In the genomic region with DNA sequence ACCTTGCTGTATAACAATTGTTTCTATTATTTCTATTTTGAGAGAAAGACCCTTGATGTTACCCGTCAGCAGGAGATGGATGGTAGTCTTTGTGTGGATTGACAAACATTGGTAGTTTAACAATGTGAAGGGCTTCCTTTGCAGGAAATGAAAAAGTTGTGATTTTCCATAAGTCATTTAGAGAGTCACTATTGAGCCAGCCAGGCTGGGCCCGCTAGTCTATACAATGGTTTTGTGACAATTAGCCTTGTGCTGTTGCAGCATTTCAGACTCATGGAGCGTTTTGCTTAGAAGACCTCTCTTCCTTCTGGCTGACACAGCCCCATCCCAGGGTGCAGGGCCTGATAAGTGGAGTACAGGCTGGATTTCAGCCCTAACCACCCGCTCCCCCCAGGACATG, we compare ENCODE assay signal across 11 cellular contexts. TPM values are rescaled to one million over a fixed set of nuclear protein-coding genes. Genes with fewer than 3 reads are reported as not detected.
DNase-seq lines count a peak whose midpoint lies in the region; ATAC-seq and TF ChIP-seq lines count a peak whose summit lies in the region.
"Had no signal": no experiment of that assay in that cellular context is flagged by ENCODE, and none has a peak within 500 bp of the region (broad histone marks: within the 10 kb centered on the region; RNA-seq: fewer than 3 reads in every experiment).

No MANE protein-coding gene starts in this region.

- H3K4me1 ChIP-seq in cardiac muscle cell (ENCODE audit: low read depth) (peaks cover 32% of the 10 kb centered on the region), SJSA1 (replicated peaks) (peaks cover 63% of the 10 kb centered on the region), liver (ENCODE audit: control insufficient read depth in 4 of 4, insufficient read depth in 4 of 4, low read length in 3 of 4) (peaks cover 3 to 26% (median 18%) of the 10 kb centered on the region in 4 donors), tibial artery (peaks cover 0 to 68% (median 39%) of the 10 kb centered on the region in 4 donors)

- H3K27me3 ChIP-seq in cardiac muscle cell (no peaks in the 10 kb centered on the region), SJSA1 (replicated peaks) (no peaks in the 10 kb centered on the region), liver (ENCODE audit: control insufficient read depth in 4 of 4, insufficient read depth in 4 of 4, low read length in 3 of 4) (no peaks in the 10 kb centered on the region), tibial artery (no peaks in the 10 kb centered on the region)

- no peaks in the 10 kb centered on the region for H3K9me3 ChIP-seq in cardiac muscle cell (ENCODE audit: low read depth)
- H3K9me3 ChIP-seq in SJSA1 (replicated peaks), result no peaks in the 10 kb centered on the region
- H3K9me3 ChIP-seq in liver (ENCODE audit: control insufficient read depth in 4 of 4, low read length in 3 of 4), result no peaks in the 10 kb centered on the region
- no peaks in the 10 kb centered on the region for H3K9me3 ChIP-seq in tibial artery

- H3K36me3 ChIP-seq in cardiac muscle cell, result no peaks in the 10 kb centered on the region
- H3K36me3 ChIP-seq in SJSA1, result peaks cover 5% of the 10 kb centered on the region
- H3K36me3 ChIP-seq in liver (ENCODE audit: control insufficient read depth in 4 of 4, insufficient read depth in 3 of 4, low read depth in 1 of 4, low read length in 3 of 4), result peaks cover 0 to 4% (median 0%) of the 10 kb centered on the region in 4 donors
- H3K36me3 ChIP-seq in tibial artery, result no peaks in the 10 kb centered on the region

- TF ChIP-seq CTCF in cardiac muscle cell (IDR thresholded peaks at IDR 0.05; ENCODE audit: low read depth, low read length) (no peak), liver (IDR thresholded peaks at IDR 0.05; ENCODE audit: low read depth, low read length, missing input control) (no peak), tibial artery (IDR thresholded peaks at IDR 0.05) (no peak)

- intact Hi-C loops in left ventricle myocardium superior (cut with micrococcal nuclease), result no loop called here
- intact Hi-C loops in tibial artery (cut with DNase I; ENCODE audit: low total_unique reads), result no loop called here

- H3K9ac ChIP-seq in liver (ENCODE audit: low read depth in 1 of 2, low read length in 2 of 2), result peak overlapping the region in 1 of 2 donors; percentile 9

- no peak for ATAC-seq in left ventricle myocardium superior

- TF ChIP-seq RAD21 in liver (IDR thresholded peaks at IDR 0.05), result no peak

- H3K27ac ChIP-seq in cardiac muscle cell (peak overlapping the region; percentile 17), SJSA1 (peak overlapping the region; percentile 3; the same call in 1 of the 2 replicates), liver (ENCODE audit: low read depth in 1 of 2, low read length in 2 of 2) (peak overlapping the region; percentile 55 to 68), tibial artery (peak overlapping the region; percentile 75 to 98)

- no peak for DNase-seq in cardiac muscle cell (ENCODE audit: low read depth in 1 of 2, low spot score in 1 of 2)
- DNase-seq in left ventricle myocardium superior, result no peak
- DNase-seq in SJSA1 (ENCODE audit: low read depth in 1 of 2, low spot score in 2 of 2), result no peak
- no peak for DNase-seq in tibial artery
- no peak for DNase-seq in RKO (ENCODE audit: low spot score)
- no peak for DNase-seq in NCI-H446 (lab: John Stamatoyannopoulos, UW)
- no peak for DNase-seq in AG08396 (ENCODE audit: low spot score)
- DNase-seq: amniotic stem cell, C1 segment of cervical spinal cord, NCI-H526 had no signal

- H3K4me3 ChIP-seq in cardiac muscle cell, result no peak overlapping the region
- H3K4me3 ChIP-seq in SJSA1, result no peak overlapping the region
- no peak overlapping the region for H3K4me3 ChIP-seq in liver (ENCODE audit: low read depth in 1 of 3, low read length in 3 of 3)
- no peak overlapping the region for H3K4me3 ChIP-seq in tibial artery

- 74% methylated on average over 4 of the region's 4 CpGs for WGBS in liver

TF ChIP-seq in liver, 16 proteins besides CTCF, POLR2A, EP300 and RAD21:
- TF ChIP-seq ATF3 (IDR thresholded peaks at IDR 0.05) (no peak), EGR1 (IDR thresholded peaks at IDR 0.05; ENCODE audit: low read depth in 2 of 2) (no peak), JUND (IDR thresholded peaks at IDR 0.05) (no peak), HNF4A (conservative IDR thresholded peaks at IDR 0.05) (no peak), REST (IDR thresholded peaks at IDR 0.05) (no peak), YY1 (IDR thresholded peaks at IDR 0.05) (no peak), FOXA1 (IDR thresholded peaks at IDR 0.05) (no peak), GABPA (IDR thresholded peaks at IDR 0.05 in 1 of 2, conservative IDR thresholded peaks at IDR 0.05 in 1 of 2) (no peak), TAF1 (conservative IDR thresholded peaks at IDR 0.05) (no peak), FOXA2 (IDR thresholded peaks at IDR 0.05) (no peak), RXRA (IDR thresholded peaks at IDR 0.05) (no peak), NR2F2 (IDR thresholded peaks at IDR 0.05) (no peak), HNF4G (IDR thresholded peaks at IDR 0.05) (no peak), SP1 (IDR thresholded peaks at IDR 0.05) (no peak)
- TF ChIP-seq, protein P1, sequence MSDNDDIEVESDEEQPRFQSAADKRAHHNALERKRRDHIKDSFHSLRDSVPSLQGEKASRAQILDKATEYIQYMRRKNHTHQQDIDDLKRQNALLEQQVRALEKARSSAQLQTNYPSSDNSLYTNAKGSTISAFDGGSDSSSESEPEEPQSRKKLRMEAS (IDR thresholded peaks at IDR 0.05), result no peak
- TF ChIP-seq, protein P2, sequence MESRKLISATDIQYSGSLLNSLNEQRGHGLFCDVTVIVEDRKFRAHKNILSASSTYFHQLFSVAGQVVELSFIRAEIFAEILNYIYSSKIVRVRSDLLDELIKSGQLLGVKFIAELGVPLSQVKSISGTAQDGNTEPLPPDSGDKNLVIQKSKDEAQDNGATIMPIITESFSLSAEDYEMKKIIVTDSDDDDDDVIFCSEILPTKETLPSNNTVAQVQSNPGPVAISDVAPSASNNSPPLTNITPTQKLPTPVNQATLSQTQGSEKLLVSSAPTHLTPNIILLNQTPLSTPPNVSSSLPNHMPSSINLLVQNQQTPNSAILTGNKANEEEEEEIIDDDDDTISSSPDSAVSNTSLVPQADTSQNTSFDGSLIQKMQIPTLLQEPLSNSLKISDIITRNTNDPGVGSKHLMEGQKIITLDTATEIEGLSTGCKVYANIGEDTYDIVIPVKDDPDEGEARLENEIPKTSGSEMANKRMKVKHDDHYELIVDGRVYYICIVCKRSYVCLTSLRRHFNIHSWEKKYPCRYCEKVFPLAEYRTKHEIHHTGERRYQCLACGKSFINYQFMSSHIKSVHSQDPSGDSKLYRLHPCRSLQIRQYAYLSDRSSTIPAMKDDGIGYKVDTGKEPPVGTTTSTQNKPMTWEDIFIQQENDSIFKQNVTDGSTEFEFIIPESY (IDR thresholded peaks at IDR 0.05), result no peak

RNA-seq across cellular contexts. Expression of gene SLC38A2, which starts 18.3 kb away (rescaled TPM):
- total RNA-seq in cardiac muscle cell (169 and 201 TPM in 2 replicates), left ventricle myocardium superior (165 TPM), liver (100 to 1,000 TPM in 1 of 2 donors, 10 to 100 TPM in 1; 85.7 to 472 TPM)
- polyA plus RNA-seq in cardiac muscle cell (78.3 and 101 TPM in 2 replicates), liver (100 to 1,000 TPM in 1 of 2 donors, 10 to 100 TPM in 1; 50.6 to 109 TPM)
- total RNA-seq in SJSA1 (2014; rRNA removed; shearing (Covaris generic)), result 188 and 238 TPM in 2 replicates

Comparison
In these comparisons a context has a peak if more than half of its experiments do, and no peak if none do; other contexts are left out.
1. H3K27ac ChIP-seq: peak in every context shown above with its lines; median percentile 86 in tibial artery; 62 in liver; 17 in cardiac muscle cell; 3 in SJSA1.